9 cellular contexts compared by ENCODE assay signal in the genomic region with DNA sequence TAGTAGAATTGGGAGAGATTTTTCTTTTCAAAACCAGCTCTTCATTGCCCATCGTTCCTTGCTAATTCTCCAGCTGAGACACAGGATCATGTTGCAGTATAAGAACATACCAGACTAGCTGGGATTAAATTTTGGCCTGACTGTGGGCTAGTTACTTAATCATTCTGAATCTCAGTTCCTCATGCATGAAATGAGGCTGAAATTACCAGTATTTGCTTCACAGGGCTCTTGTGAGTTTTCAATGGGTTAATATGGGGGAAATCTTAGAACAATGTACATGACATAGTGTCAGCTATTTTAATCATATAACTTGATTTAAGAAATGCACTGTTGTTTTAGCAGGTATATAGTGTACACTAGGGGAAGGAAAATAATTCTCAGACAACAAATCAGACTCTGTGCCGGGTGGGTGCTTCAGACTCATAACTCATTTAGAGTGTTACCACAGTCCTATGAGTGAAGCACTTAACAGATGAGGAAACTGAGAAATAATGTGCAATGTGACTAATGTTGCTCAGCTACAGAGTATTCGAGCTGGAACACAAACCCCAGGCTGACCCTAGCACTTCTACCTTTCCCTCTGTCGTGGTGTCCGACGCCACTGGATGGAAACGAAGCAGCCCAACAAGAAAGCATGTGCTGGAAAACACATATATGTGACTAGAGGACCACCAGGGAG.
A peak's percentile ranks its signal among the peaks of the same experiment; 100 is the strongest.
DNase-seq lines count a peak whose midpoint lies in the region; ATAC-seq and TF ChIP-seq lines count a peak whose summit lies in the region.
"Had no signal": no experiment of that assay in that cellular context is flagged by ENCODE, and none has a peak within 500 bp of the region (broad histone marks: within the 10 kb centered on the region; RNA-seq: fewer than 3 reads in every experiment).

No MANE protein-coding gene starts in this region.

- peak overlapping the region; percentile 74 for H3K27ac Mint-ChIP-seq in activated B cell treated with CpG ODN at 0.5 μM for 24 hours
- H3K27ac Mint-ChIP-seq: activated CD4-positive, alpha-beta T cell treated with anti-CD3 and anti-CD28 coated beads, Interleukin-2, amount 10 ng/mL, durations not matched to agents 7 days and 5 days had no signal

- peak; percentile 59 for ATAC-seq in GM19395 (IDR thresholded peaks at IDR 0.05; ENCODE audit: unreplicated experiment)
- peak; percentile 53 for ATAC-seq in HG03103 (IDR thresholded peaks at IDR 0.05; ENCODE audit: low read depth, unreplicated experiment)
- peak; percentile 71 for ATAC-seq in activated B cell treated with CpG ODN at 0.5 μM for 24 hours (ENCODE audit: low read depth)

- H3K4me3 Mint-ChIP-seq in activated B cell treated with CpG ODN at 0.5 μM for 24 hours = peak overlapping the region; percentile 48
- H3K4me3 Mint-ChIP-seq: activated CD4-positive, alpha-beta T cell treated with anti-CD3 and anti-CD28 coated beads, Interleukin-2, amount 10 ng/mL, durations not matched to agents 7 days and 5 days had no signal

- H3K4me1 ChIP-seq in DOHH2 (ENCODE audit: control insufficient read depth, low read length) (peaks cover 81% of the 10 kb centered on the region), hepatocyte (ENCODE audit: insufficient read depth) (no peaks in the 10 kb centered on the region)
- H3K4me1 ChIP-seq in effector memory CD4-positive, alpha-beta T cell (ENCODE audit: control insufficient read depth, insufficient read depth, low read length, poor library complexity, severe bottlenecking) = no peaks in the 10 kb centered on the region

- peak overlapping the region; percentile 61 for H3K27ac ChIP-seq in DOHH2 (ENCODE audit: low read depth, low read length)
- no peak overlapping the region for H3K27ac ChIP-seq in effector memory CD4-positive, alpha-beta T cell (ENCODE audit: insufficient read depth, low read length, poor library complexity, severe bottlenecking)
- H3K27ac ChIP-seq in hepatocyte = no peak overlapping the region

- no peak for DNase-seq in activated B cell treated with CpG ODN at 0.5 μM for 24 hours
- no peak for DNase-seq in NK-92 (lab: John Stamatoyannopoulos, UW; ENCODE audit: unreplicated experiment)
- DNase-seq in effector memory CD4-positive, alpha-beta T cell = no peak
- DNase-seq in OCI-M2 (lab: John Stamatoyannopoulos, UW; ENCODE audit: unreplicated experiment) = no peak
- DNase-seq in hepatocyte (ENCODE audit: low spot score) = no peak
- DNase-seq: activated CD4-positive, alpha-beta T cell treated with anti-CD3 and anti-CD28 coated beads, Interleukin-2, amount 10 ng/mL, durations not matched to agents 7 days and 5 days had no signal

- H3K4me3 ChIP-seq in DOHH2 (ENCODE audit: low read length) (peak overlapping the region; percentile 32), hepatocyte (no peak overlapping the region)
- no peak overlapping the region for H3K4me3 ChIP-seq in effector memory CD4-positive, alpha-beta T cell (ENCODE audit: insufficient read depth, low read depth, low read length, poor library complexity, severe bottlenecking)

- no peaks in the 10 kb centered on the region; the same call in 1 of the 2 replicates for H3K36me3 ChIP-seq in DOHH2 (ENCODE audit: control insufficient read depth, low read length)
- H3K36me3 ChIP-seq in effector memory CD4-positive, alpha-beta T cell (ENCODE audit: control insufficient read depth, insufficient read depth, low read length) = no peaks in the 10 kb centered on the region
- no peaks in the 10 kb centered on the region for H3K36me3 ChIP-seq in hepatocyte (replicated peaks; ENCODE audit: insufficient read depth, low read depth)

- TF ChIP-seq CTCF in DOHH2 (IDR thresholded peaks at IDR 0.05; ENCODE audit: low read depth, low read length, poor library complexity, severe bottlenecking) = no peak
- no peak for TF ChIP-seq CTCF in activated B cell treated with CpG ODN at 0.5 μM for 24 hours (IDR thresholded peaks at IDR 0.05)
- TF ChIP-seq CTCF in hepatocyte (IDR thresholded peaks at IDR 0.05; ENCODE audit: poor library complexity) = no peak

- H4K20me1 ChIP-seq in DOHH2 (ENCODE audit: control insufficient read depth, insufficient read depth, low read depth, low read length) = no peaks in the 10 kb centered on the region
- H4K20me1 ChIP-seq in hepatocyte (ENCODE audit: insufficient read depth, poor library complexity, severe bottlenecking) = no peaks in the 10 kb centered on the region

- H3K27me3 Mint-ChIP-seq in activated B cell treated with CpG ODN at 0.5 μM for 24 hours = no peaks in the 10 kb centered on the region
- H3K27me3 Mint-ChIP-seq: activated CD4-positive, alpha-beta T cell treated with anti-CD3 and anti-CD28 coated beads, Interleukin-2, amount 10 ng/mL, durations not matched to agents 7 days and 5 days had no signal

- CTCF ChIA-PET in activated B cell treated with CpG ODN at 0.5 μM for 24 hours (lab: Charles Lee) = interaction anchor here (0.9 to 1.8 kb wide), 3 partner anchors 40 to 113 kb away, joined by 4 to 11 read pairs (median 4); no protein-coding TSS in a partner anchor

- peaks cover 81% of the 10 kb centered on the region for H3K4me1 Mint-ChIP-seq in activated B cell treated with CpG ODN at 0.5 μM for 24 hours

- POLR2A ChIA-PET in activated B cell treated with CpG ODN at 0.5 μM for 24 hours (lab: Charles Lee) = interaction anchor here (0.8 to 5.3 kb wide), 14 partner anchors 9 to 113 kb away, joined by 3 to 62 read pairs (median 4); no protein-coding TSS in a partner anchor

- H3K9me2 ChIP-seq in DOHH2 (replicated peaks; ENCODE audit: control insufficient read depth, low read length) (no peaks in the 10 kb centered on the region), hepatocyte (replicated peaks; ENCODE audit: insufficient read depth) (no peaks in the 10 kb centered on the region)

- H3F3A ChIP-seq in DOHH2 (ENCODE audit: control insufficient read depth, insufficient read depth) = peaks cover 16% of the 10 kb centered on the region

- WGBS in hepatocyte (ENCODE audit: low lambda C conversion rate, missing lambda C conversion rate) = 87% methylated on average over 7 of the region's 7 CpGs

- H3K4me2 ChIP-seq in DOHH2 (ENCODE audit: low read length) (peak overlapping the region; percentile 49), hepatocyte (no peak overlapping the region)

- H2AFZ ChIP-seq in hepatocyte = no peak overlapping the region

- intact Hi-C loops in activated B cell treated with CpG ODN at 0.5 μM for 24 hours (cut with micrococcal nuclease) = loop anchor here (1.0 to 2.0 kb wide), 2 partner anchors 16 to 64 kb away; no protein-coding TSS in a partner anchor

- H3K27me3 ChIP-seq in DOHH2 (ENCODE audit: control insufficient read depth, low read length) (no peaks in the 10 kb centered on the region), hepatocyte (no peaks in the 10 kb centered on the region)
- no peaks in the 10 kb centered on the region for H3K27me3 ChIP-seq in effector memory CD4-positive, alpha-beta T cell (replicated peaks; ENCODE audit: control insufficient read depth, insufficient read depth, low read length, poor library complexity, severe bottlenecking)

- H3K79me2 ChIP-seq in DOHH2 (ENCODE audit: control insufficient read depth, low read length) (no peaks in the 10 kb centered on the region), hepatocyte (no peaks in the 10 kb centered on the region)

- no peaks in the 10 kb centered on the region for H3K36me3 Mint-ChIP-seq in activated B cell treated with CpG ODN at 0.5 μM for 24 hours (ENCODE audit: low read depth)

- H3K9me3 Mint-ChIP-seq in activated B cell treated with CpG ODN at 0.5 μM for 24 hours = no peaks in the 10 kb centered on the region

- H3K9me3 ChIP-seq in DOHH2 (ENCODE audit: control insufficient read depth, insufficient read depth, low read length) (no peaks in the 10 kb centered on the region), hepatocyte (ENCODE audit: low read depth) (no peaks in the 10 kb centered on the region)
- H3K9me3 ChIP-seq in effector memory CD4-positive, alpha-beta T cell (ENCODE audit: control insufficient read depth, low read length) = no peaks in the 10 kb centered on the region
